In the genomic region with DNA sequence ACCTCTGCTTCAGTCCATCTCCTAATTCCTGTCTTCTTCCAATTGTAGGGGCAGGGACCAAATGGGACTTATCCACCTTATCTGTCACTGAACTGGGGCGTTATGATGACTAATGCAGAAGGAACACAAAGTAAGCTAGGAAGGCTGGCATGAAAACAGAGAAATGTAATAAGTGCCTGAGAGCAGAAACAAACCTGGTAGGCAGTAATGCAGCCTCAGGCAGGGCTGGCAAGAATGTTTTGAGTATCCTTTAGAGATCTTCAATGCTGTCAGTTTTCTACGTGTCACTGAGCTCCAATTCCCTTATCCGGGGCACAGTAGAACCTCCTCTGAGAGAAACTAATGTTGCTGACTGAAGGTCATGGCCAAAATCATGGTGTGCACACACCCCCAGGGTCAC, we compare ENCODE assay signal across 10 cellular contexts.
DNase-seq lines count a peak whose midpoint lies in the region; ATAC-seq and TF ChIP-seq lines count a peak whose summit lies in the region.
"Had no signal": no experiment of that assay in that cellular context is flagged by ENCODE, and none has a peak within 500 bp of the region (broad histone marks: within the 10 kb centered on the region; RNA-seq: fewer than 3 reads in every experiment).

No MANE protein-coding gene starts in this region.

- no peaks in the 10 kb centered on the region for H4K20me1 ChIP-seq in mammary epithelial cell (ENCODE audit: insufficient read depth, low read length)
- H4K20me1 ChIP-seq in OCI-LY7 (ENCODE audit: insufficient read depth, low read length) = no peaks in the 10 kb centered on the region

- WGBS in mammary epithelial cell (ENCODE audit: low coverage, missing lambda C conversion rate) = 0% methylated on average over 3 of the region's 3 CpGs
- WGBS in lung, 2 donors = 64 to 77% methylated on average over 3 of the region's 3 CpGs

- no peak overlapping the region for H3K4me3 ChIP-seq in mammary epithelial cell (replicated peaks in 1 of 3; ENCODE audit: insufficient read depth in 1 of 3, low read depth in 2 of 3, low read length in 3 of 3)
- no peak overlapping the region for H3K4me3 ChIP-seq in lung
- no peak overlapping the region for H3K4me3 ChIP-seq in OCI-LY7 (ENCODE audit: low read depth, low read length, poor library complexity, severe bottlenecking)
- H3K4me3 ChIP-seq: coronary artery had no signal

- in situ Hi-C loops in mammary epithelial cell (cut with MboI; ENCODE audit: low sequenced_read_pairs in 2 of 2) = no loop called here

- no TSS peak for BruUV-seq in mammary epithelial cell (replicated peaks; lab: Mats Ljungman, UMichigan)
- BruUV-seq in OCI-LY7 (replicated peaks; lab: Mats Ljungman, UMichigan) = no TSS peak

- TF ChIP-seq CTCF in mammary epithelial cell (conservative IDR thresholded peaks at IDR 0.05 in 1 of 2, IDR thresholded peaks at IDR 0.05 in 1 of 2; ENCODE audit: extremely low read depth in 1 of 2, insufficient read depth in 1 of 2, low read depth in 1 of 2, low read length in 2 of 2) = no peak
- no peak for TF ChIP-seq CTCF in lung (IDR thresholded peaks at IDR 0.05; ENCODE audit: control extremely low read depth, extremely low read depth)
- TF ChIP-seq CTCF in OCI-LY7 (conservative IDR thresholded peaks at IDR 0.05; ENCODE audit: low read length) = no peak

- H3K9me2 ChIP-seq in OCI-LY7 (ENCODE audit: insufficient read depth, low read length) = no peaks in the 10 kb centered on the region

- peak overlapping the region; percentile 63 for H3K27ac ChIP-seq in mammary epithelial cell (ENCODE audit: insufficient read depth, low read depth, low read length)
- H3K27ac ChIP-seq in lung (ENCODE audit: low read depth in 1 of 2, low read length in 1 of 2) = peak overlapping the region in 1 of 2 donors; percentile 39
- no peak overlapping the region for H3K27ac ChIP-seq in OCI-LY7 (ENCODE audit: low read depth, low read length, poor library complexity, severe bottlenecking)
- H3K27ac ChIP-seq: coronary artery had no signal

- H3K4me1 ChIP-seq in mammary epithelial cell (ENCODE audit: insufficient read depth, low read length) (peaks cover 31% of the 10 kb centered on the region), lung (ENCODE audit: control insufficient read depth in 2 of 2, insufficient read depth in 2 of 2, low read length in 2 of 2) (peaks cover 0 to 2% of the 10 kb centered on the region in 2 donors), OCI-LY7 (ENCODE audit: insufficient read depth, low read length, poor library complexity, severe bottlenecking) (peaks cover 16% of the 10 kb centered on the region)

- DNase-seq in A172 (ENCODE audit: low spot score) (peak; percentile 78), M059J (ENCODE audit: low read depth) (peak; percentile 99), mammary epithelial cell (peak; percentile 79), lung (ENCODE audit: low spot score) (no peak), OCI-LY7 (ENCODE audit: low spot score) (no peak), ureter (ENCODE audit: low spot score) (no peak)
- DNase-seq: stimulated activated naive B cell treated with anti-CD40 and anti-IgM and Interleukin-4, amounts not matched to agents 10 μg/mL and 1 μg/mL and 100 μg/mL, for 72 hours had no signal

- intact Hi-C loops in mammary epithelial cell (cut with micrococcal nuclease) = no loop called here
- intact Hi-C loops in OCI-LY7 (cut with micrococcal nuclease; ENCODE audit: unreplicated experiment) = loop anchor here (5.0 kb wide), 1 partner anchor 81 kb away; no protein-coding TSS in a partner anchor

- peak overlapping the region; percentile 62 for H3K4me2 ChIP-seq in mammary epithelial cell (ENCODE audit: insufficient read depth, low read depth, low read length)
- no peak overlapping the region for H3K4me2 ChIP-seq in OCI-LY7 (ENCODE audit: low read length)

- POLR2A ChIA-PET in OCI-LY7 (lab: Charles Lee) = interaction anchor here (0.6 kb wide), 1 partner anchor 131 kb away, joined by 7 read pairs; no protein-coding TSS in a partner anchor

- H3K27me3 ChIP-seq in mammary epithelial cell (ENCODE audit: insufficient read depth, low read length) (no peaks in the 10 kb centered on the region), lung (ENCODE audit: control insufficient read depth, insufficient read depth) (no peaks in the 10 kb centered on the region)

- H3K36me3 ChIP-seq in mammary epithelial cell (ENCODE audit: insufficient read depth, low read length) = no peaks in the 10 kb centered on the region
- no peaks in the 10 kb centered on the region for H3K36me3 ChIP-seq in lung (ENCODE audit: control insufficient read depth in 2 of 2, insufficient read depth in 2 of 2, low read length in 2 of 2)
- no peaks in the 10 kb centered on the region for H3K36me3 ChIP-seq in OCI-LY7 (ENCODE audit: insufficient read depth, low read length)

- dilution Hi-C loops in mammary epithelial cell (cut with HindIII; ENCODE audit: low sequenced_read_pairs) = no loop called here

- H2AFZ ChIP-seq in mammary epithelial cell (ENCODE audit: low read depth, low read length) (peak overlapping the region; percentile 63), OCI-LY7 (ENCODE audit: low read length) (no peak overlapping the region)

- ATAC-seq in lung (ENCODE audit: insufficient read depth, low FRiP score) (peak; percentile 50), GM21825 (IDR thresholded peaks at IDR 0.05; ENCODE audit: unreplicated experiment) (no peak), GM18907 (IDR thresholded peaks at IDR 0.05; ENCODE audit: unreplicated experiment) (no peak)
- ATAC-seq: stimulated activated naive B cell treated with anti-CD40 and anti-IgM and Interleukin-4, amounts not matched to agents 10 μg/mL and 1 μg/mL and 100 μg/mL, for 72 hours had no signal

- CTCF ChIA-PET in mammary epithelial cell (lab: Charles Lee; ENCODE audit: low non-redundant PET) (interaction anchor here (0.6 kb wide), 1 partner anchor 289 kb away, joined by 4 read pairs; no protein-coding TSS in a partner anchor), OCI-LY7 (lab: Charles Lee; ENCODE audit: unreplicated experiment) (no interaction called here)

- H3K9ac ChIP-seq in mammary epithelial cell (ENCODE audit: insufficient read depth, low read length) = peak overlapping the region; percentile 52

- no peaks in the 10 kb centered on the region for H3K9me3 ChIP-seq in mammary epithelial cell (replicated peaks; ENCODE audit: insufficient read depth, low read length)
- H3K9me3 ChIP-seq in lung (ENCODE audit: control insufficient read depth in 2 of 2, insufficient read depth in 1 of 2, low read length in 1 of 2) = no peaks in the 10 kb centered on the region
- H3K9me3 ChIP-seq in OCI-LY7 (ENCODE audit: low read length) = no peaks in the 10 kb centered on the region

- H3K79me2 ChIP-seq in mammary epithelial cell (ENCODE audit: insufficient read depth, low read length) = no peaks in the 10 kb centered on the region
- no peaks in the 10 kb centered on the region for H3K79me2 ChIP-seq in OCI-LY7 (ENCODE audit: insufficient read depth, low read depth, low read length)

Comparison
In these comparisons a context has a peak if more than half of its experiments do, and no peak if none do; other contexts are left out.
1. DNase-seq: peak in A172 (single experiment), M059J (single experiment) and mammary epithelial cell (single experiment); none in lung (single experiment), OCI-LY7 (single experiment) and ureter (single experiment).